In the genomic region with DNA sequence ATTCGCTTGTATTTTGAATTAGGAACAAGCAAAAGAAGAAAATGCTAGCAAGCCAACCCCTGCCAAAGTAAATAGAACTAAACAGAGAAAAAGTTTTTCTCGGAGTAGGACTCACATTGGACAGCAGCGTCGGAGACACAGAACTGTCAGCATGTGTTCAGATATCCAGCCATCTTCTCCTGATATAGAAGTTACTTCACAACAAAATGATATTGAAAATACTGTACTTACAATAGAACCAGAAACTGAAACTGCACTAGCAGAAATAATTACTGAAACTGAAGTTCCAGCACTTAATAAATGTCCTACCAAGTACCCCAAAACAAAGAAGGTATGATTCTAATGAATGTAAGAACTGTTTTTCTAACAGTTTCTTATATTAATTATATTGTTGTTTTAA, we compare ENCODE assay signal across 21 cellular contexts.
DNase-seq lines count a peak whose midpoint lies in the region; ATAC-seq and TF ChIP-seq lines count a peak whose summit lies in the region.
"Had no signal": no experiment of that assay in that cellular context is flagged by ENCODE, and none has a peak within 500 bp of the region (broad histone marks: within the 10 kb centered on the region; RNA-seq: fewer than 3 reads in every experiment).

No MANE protein-coding gene starts in this region.

- ATAC-seq in GM19395 (IDR thresholded peaks at IDR 0.05; ENCODE audit: unreplicated experiment), result peak; percentile 68
- peak; percentile 53 for ATAC-seq in HG03139 (IDR thresholded peaks at IDR 0.05; ENCODE audit: unreplicated experiment)
- no peak for ATAC-seq in GM18861 (IDR thresholded peaks at IDR 0.05; ENCODE audit: unreplicated experiment)
- no peak for ATAC-seq in PC-3
- ATAC-seq: left colon had no signal

- TSS peak; percentile 41 for BruUV-seq in mammary epithelial cell (replicated peaks; lab: Mats Ljungman, UMichigan)
- BruUV-seq in PC-3 (replicated peaks; lab: Mats Ljungman, UMichigan), result no TSS peak

- intact Hi-C loops in mammary epithelial cell (cut with micrococcal nuclease), result no loop called here
- intact Hi-C loops in PC-3 (cut with micrococcal nuclease), result no loop called here

- no peaks in the 10 kb centered on the region for H3K27me3 ChIP-seq in mammary epithelial cell (ENCODE audit: insufficient read depth, low read length)
- no peaks in the 10 kb centered on the region for H3K27me3 ChIP-seq in PC-3 (ENCODE audit: low read length)

- H3K79me2 ChIP-seq in mammary epithelial cell (ENCODE audit: insufficient read depth, low read length) (peaks cover 4% of the 10 kb centered on the region), PC-3 (ENCODE audit: low read length) (no peaks in the 10 kb centered on the region)

- 97% methylated on average over 4 of the region's 4 CpGs for WGBS in mammary epithelial cell (ENCODE audit: low coverage, missing lambda C conversion rate)

- H3F3A ChIP-seq in PC-3 (ENCODE audit: low read length, unreplicated experiment), result peaks cover 14% of the 10 kb centered on the region

- POLR2A ChIA-PET in PC-3 (lab: Charles Lee; ENCODE audit: unreplicated experiment), result interaction anchor here (0.6 to 0.7 kb wide), 2 partner anchors 85 to 131 kb away, joined by 4 to 15 read pairs; no protein-coding TSS in a partner anchor

- H2AFZ ChIP-seq in mammary epithelial cell (ENCODE audit: low read depth, low read length) (no peak overlapping the region), PC-3 (ENCODE audit: low read length) (no peak overlapping the region)

- H3K27ac ChIP-seq in mammary epithelial cell (ENCODE audit: insufficient read depth, low read depth, low read length) (no peak overlapping the region), PC-3 (ENCODE audit: low read length) (no peak overlapping the region)
- H3K27ac ChIP-seq: thoracic aorta, VCaP had no signal

- H3K9me2 ChIP-seq in PC-3 (replicated peaks; ENCODE audit: low read length), result no peaks in the 10 kb centered on the region

- H3K36me3 ChIP-seq in mammary epithelial cell (ENCODE audit: insufficient read depth, low read length), result peaks cover 28% of the 10 kb centered on the region
- H3K36me3 ChIP-seq in PC-3 (ENCODE audit: low read depth, low read length), result peaks cover 34% of the 10 kb centered on the region

- TF ChIP-seq CTCF in GM12865 (IDR thresholded peaks at IDR 0.05; ENCODE audit: insufficient read depth, low read depth, low read length, missing control alignments) (no peak), mammary epithelial cell (conservative IDR thresholded peaks at IDR 0.05 in 1 of 2, IDR thresholded peaks at IDR 0.05 in 1 of 2; ENCODE audit: extremely low read depth in 1 of 2, insufficient read depth in 1 of 2, low read depth in 1 of 2, low read length in 2 of 2) (no peak), PC-3 (conservative IDR thresholded peaks at IDR 0.05; ENCODE audit: low read depth, low read length) (no peak)

- in situ Hi-C loops in mammary epithelial cell (cut with MboI; ENCODE audit: low sequenced_read_pairs in 2 of 2), result no loop called here

- H3K9ac ChIP-seq in mammary epithelial cell (ENCODE audit: insufficient read depth, low read length), result no peak overlapping the region
- H3K9ac ChIP-seq in PC-3 (ENCODE audit: low read length), result no peak overlapping the region

- H3K9me3 ChIP-seq in mammary epithelial cell (replicated peaks; ENCODE audit: insufficient read depth, low read length) (no peaks in the 10 kb centered on the region), PC-3 (ENCODE audit: low read length) (no peaks in the 10 kb centered on the region)
- H3K9me3 ChIP-seq: HAP-1, thoracic aorta had no signal

- no peaks in the 10 kb centered on the region for H4K20me1 ChIP-seq in mammary epithelial cell (ENCODE audit: insufficient read depth, low read length)
- H4K20me1 ChIP-seq in PC-3 (ENCODE audit: low read length), result no peaks in the 10 kb centered on the region

- CTCF ChIA-PET in mammary epithelial cell (lab: Charles Lee; ENCODE audit: low non-redundant PET), result no interaction called here
- CTCF ChIA-PET in PC-3 (lab: Charles Lee), result no interaction called here

- H3K4me3 ChIP-seq in GM12865 (ENCODE audit: low read depth, low read length), result no peak overlapping the region
- H3K4me3 ChIP-seq in mammary epithelial cell (replicated peaks in 1 of 3; ENCODE audit: insufficient read depth in 1 of 3, low read depth in 2 of 3, low read length in 3 of 3), result no peak overlapping the region
- H3K4me3 ChIP-seq in PC-3 (ENCODE audit: low read length), result no peak overlapping the region
- H3K4me3 ChIP-seq: HAP-1, thoracic aorta had no signal

- DNase-seq in GM12865 (ENCODE audit: low read depth), result peak; percentile 48
- no peak for DNase-seq in mammary epithelial cell
- DNase-seq in PC-3, result no peak
- DNase-seq in SHP77 treated with DMSO at 0.1 percent for 48 hours (lab: John Stamatoyannopoulos, UW), result no peak
- no peak for DNase-seq in NCI-H2029 (lab: John Stamatoyannopoulos, UW)
- DNase-seq: aorta; foreskin fibroblast; Karpas-422; left colon; NCI-H1417; NCI-H2171 treated with DMSO at 0.1 percent for 48 hours; NCI-H82; occipital lobe; stimulated activated CD4-positive, alpha-beta T cell treated with anti-CD3 and anti-CD28 coated beads, Interleukin-4, amount 100 ng/mL, for 24 hours; stimulated activated CD8-positive, alpha-beta memory T cell treated with anti-CD3 and anti-CD28 coated beads, Interleukin-4, amount 100 ng/mL, for 48 hours had no signal

- H3K4me2 ChIP-seq in mammary epithelial cell (ENCODE audit: insufficient read depth, low read depth, low read length) (no peak overlapping the region), PC-3 (ENCODE audit: low read length) (no peak overlapping the region)

- dilution Hi-C loops in mammary epithelial cell (cut with HindIII; ENCODE audit: low sequenced_read_pairs), result no loop called here

- H3K4me1 ChIP-seq in mammary epithelial cell (ENCODE audit: insufficient read depth, low read length) (no peaks in the 10 kb centered on the region), PC-3 (ENCODE audit: insufficient read depth, low read length) (peaks cover 35% of the 10 kb centered on the region)
- H3K4me1 ChIP-seq: HAP-1 had no signal

Comparison
In these comparisons a context has a peak if more than half of its experiments do, and no peak if none do; other contexts are left out.
1. ATAC-seq: peak in GM19395 (single experiment) and HG03139 (single experiment); none in GM18861 (single experiment) and PC-3 (single experiment).